1 cellular context compared by ENCODE assay signal in the genomic region with DNA sequence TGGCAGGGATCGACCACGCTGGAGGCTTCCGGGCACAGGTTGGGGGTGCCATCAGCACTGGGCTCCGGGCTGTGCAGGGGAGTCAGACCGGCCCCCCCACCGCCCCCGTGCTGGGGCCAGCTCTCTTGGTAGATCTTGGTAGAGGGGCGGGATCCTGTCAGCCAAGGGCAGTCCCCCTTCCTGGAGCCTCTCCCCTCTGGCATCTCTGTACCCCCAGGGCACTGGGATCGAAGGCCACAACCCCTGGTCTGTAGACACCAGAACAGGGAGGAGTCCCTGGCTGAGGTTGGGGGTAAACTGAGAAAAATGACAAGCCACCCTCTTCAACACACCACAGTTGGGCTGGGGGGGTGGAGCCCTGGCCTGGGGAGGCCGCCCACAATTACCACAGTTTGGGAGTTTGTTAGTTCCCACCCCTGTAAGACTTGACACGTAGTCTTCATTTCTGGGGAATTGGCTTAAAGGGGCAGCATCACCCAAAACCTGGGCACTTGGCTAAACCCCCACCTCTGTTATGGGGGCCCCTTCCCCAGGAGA.
TF ChIP-seq lines count a peak whose summit lies in the region.

No MANE protein-coding gene starts in this region.

TF ChIP-seq in K562, 482 proteins besides CTCF, POLR2A, EP300 and RAD21:
- no peak for TF ChIP-seq RNF219 (CRISPR knock-in tag; IDR thresholded peaks at IDR 0.05)
- TF ChIP-seq ZBTB33 (CRISPR knock-in tag; IDR thresholded peaks at IDR 0.05), result no peak
- no peak for TF ChIP-seq NBN (IDR thresholded peaks at IDR 0.05; ENCODE audit: low read depth)
- TF ChIP-seq, protein P1, sequence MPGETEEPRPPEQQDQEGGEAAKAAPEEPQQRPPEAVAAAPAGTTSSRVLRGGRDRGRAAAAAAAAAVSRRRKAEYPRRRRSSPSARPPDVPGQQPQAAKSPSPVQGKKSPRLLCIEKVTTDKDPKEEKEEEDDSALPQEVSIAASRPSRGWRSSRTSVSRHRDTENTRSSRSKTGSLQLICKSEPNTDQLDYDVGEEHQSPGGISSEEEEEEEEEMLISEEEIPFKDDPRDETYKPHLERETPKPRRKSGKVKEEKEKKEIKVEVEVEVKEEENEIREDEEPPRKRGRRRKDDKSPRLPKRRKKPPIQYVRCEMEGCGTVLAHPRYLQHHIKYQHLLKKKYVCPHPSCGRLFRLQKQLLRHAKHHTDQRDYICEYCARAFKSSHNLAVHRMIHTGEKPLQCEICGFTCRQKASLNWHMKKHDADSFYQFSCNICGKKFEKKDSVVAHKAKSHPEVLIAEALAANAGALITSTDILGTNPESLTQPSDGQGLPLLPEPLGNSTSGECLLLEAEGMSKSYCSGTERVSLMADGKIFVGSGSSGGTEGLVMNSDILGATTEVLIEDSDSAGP (CRISPR knock-in tag; IDR thresholded peaks at IDR 0.05), result peak; percentile 86
- no peak for TF ChIP-seq ZNF778 (CRISPR knock-in tag; IDR thresholded peaks at IDR 0.05)
- TF ChIP-seq SAFB2 (IDR thresholded peaks at IDR 0.05; ENCODE audit: borderline replicate concordance, low read depth, low read length, severe bottlenecking), result no peak
- TF ChIP-seq, protein P2, sequence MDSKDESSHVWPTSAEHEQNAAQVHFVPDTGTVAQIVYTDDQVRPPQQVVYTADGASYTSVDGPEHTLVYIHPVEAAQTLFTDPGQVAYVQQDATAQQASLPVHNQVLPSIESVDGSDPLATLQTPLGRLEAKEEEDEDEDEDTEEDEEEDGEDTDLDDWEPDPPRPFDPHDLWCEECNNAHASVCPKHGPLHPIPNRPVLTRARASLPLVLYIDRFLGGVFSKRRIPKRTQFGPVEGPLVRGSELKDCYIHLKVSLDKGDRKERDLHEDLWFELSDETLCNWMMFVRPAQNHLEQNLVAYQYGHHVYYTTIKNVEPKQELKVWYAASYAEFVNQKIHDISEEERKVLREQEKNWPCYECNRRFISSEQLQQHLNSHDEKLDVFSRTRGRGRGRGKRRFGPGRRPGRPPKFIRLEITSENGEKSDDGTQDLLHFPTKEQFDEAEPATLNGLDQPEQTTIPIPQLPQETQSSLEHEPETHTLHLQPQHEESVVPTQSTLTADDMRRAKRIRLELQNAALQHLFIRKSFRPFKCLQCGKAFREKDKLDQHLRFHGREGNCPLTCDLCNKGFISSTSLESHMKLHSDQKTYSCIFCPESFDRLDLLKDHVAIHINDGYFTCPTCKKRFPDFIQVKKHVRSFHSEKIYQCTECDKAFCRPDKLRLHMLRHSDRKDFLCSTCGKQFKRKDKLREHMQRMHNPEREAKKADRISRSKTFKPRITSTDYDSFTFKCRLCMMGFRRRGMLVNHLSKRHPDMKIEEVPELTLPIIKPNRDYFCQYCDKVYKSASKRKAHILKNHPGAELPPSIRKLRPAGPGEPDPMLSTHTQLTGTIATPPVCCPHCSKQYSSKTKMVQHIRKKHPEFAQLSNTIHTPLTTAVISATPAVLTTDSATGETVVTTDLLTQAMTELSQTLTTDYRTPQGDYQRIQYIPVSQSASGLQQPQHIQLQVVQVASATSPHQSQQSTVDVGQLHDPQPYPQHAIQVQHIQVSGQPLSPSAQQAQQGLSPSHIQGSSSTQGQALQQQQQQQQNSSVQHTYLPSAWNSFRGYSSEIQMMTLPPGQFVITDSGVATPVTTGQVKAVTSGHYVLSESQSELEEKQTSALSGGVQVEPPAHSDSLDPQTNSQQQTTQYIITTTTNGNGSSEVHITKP (IDR thresholded peaks at IDR 0.05; ENCODE audit: partially characterized antibody), result peak; percentile 65
- TF ChIP-seq NFE2 (IDR thresholded peaks at IDR 0.05; ENCODE audit: low read depth), result no peak
- TF ChIP-seq EGR1 (conservative IDR thresholded peaks at IDR 0.05), result peak; percentile 74
- no peak for TF ChIP-seq MAFK (IDR thresholded peaks at IDR 0.05; ENCODE audit: low read length)
- TF ChIP-seq ZFX (CRISPR knock-in tag; IDR thresholded peaks at IDR 0.05), result peak; percentile 60
- TF ChIP-seq HMG20B (CRISPR knock-in tag; IDR thresholded peaks at IDR 0.05), result no peak
- TF ChIP-seq, protein P3, sequence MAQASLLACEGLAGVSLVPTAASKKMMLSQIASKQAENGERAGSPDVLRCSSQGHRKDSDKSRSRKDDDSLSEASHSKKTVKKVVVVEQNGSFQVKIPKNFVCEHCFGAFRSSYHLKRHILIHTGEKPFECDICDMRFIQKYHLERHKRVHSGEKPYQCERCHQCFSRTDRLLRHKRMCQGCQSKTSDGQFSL (CRISPR knock-in tag; IDR thresholded peaks at IDR 0.05), result peak; percentile 82
- TF ChIP-seq, protein P3 (tag; IDR thresholded peaks at IDR 0.05), result no peak
- TF ChIP-seq HDGF (IDR thresholded peaks at IDR 0.05), result no peak
- TF ChIP-seq HNRNPL (IDR thresholded peaks at IDR 0.05; ENCODE audit: low read depth, low read length), result no peak
- TF ChIP-seq, protein P4, sequence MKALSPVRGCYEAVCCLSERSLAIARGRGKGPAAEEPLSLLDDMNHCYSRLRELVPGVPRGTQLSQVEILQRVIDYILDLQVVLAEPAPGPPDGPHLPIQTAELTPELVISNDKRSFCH (CRISPR knock-in tag; IDR thresholded peaks at IDR 0.05), result no peak
- TF ChIP-seq, protein P4 (tag; IDR thresholded peaks at IDR 0.05), result no peak
- no peak for TF ChIP-seq BDP1 (IDR thresholded peaks at IDR 0.05; ENCODE audit: insufficient read depth, insufficient read length)
- no peak for TF ChIP-seq RB1 (IDR thresholded peaks at IDR 0.05; ENCODE audit: low read depth)
- TF ChIP-seq GABPB2 (CRISPR knock-in tag; conservative IDR thresholded peaks at IDR 0.05), result no peak
- TF ChIP-seq SAP30 (IDR thresholded peaks at IDR 0.05; ENCODE audit: borderline replicate concordance, insufficient read depth, low read depth, low read length, poor library complexity, severe bottlenecking), result no peak
- TF ChIP-seq, protein P5, sequence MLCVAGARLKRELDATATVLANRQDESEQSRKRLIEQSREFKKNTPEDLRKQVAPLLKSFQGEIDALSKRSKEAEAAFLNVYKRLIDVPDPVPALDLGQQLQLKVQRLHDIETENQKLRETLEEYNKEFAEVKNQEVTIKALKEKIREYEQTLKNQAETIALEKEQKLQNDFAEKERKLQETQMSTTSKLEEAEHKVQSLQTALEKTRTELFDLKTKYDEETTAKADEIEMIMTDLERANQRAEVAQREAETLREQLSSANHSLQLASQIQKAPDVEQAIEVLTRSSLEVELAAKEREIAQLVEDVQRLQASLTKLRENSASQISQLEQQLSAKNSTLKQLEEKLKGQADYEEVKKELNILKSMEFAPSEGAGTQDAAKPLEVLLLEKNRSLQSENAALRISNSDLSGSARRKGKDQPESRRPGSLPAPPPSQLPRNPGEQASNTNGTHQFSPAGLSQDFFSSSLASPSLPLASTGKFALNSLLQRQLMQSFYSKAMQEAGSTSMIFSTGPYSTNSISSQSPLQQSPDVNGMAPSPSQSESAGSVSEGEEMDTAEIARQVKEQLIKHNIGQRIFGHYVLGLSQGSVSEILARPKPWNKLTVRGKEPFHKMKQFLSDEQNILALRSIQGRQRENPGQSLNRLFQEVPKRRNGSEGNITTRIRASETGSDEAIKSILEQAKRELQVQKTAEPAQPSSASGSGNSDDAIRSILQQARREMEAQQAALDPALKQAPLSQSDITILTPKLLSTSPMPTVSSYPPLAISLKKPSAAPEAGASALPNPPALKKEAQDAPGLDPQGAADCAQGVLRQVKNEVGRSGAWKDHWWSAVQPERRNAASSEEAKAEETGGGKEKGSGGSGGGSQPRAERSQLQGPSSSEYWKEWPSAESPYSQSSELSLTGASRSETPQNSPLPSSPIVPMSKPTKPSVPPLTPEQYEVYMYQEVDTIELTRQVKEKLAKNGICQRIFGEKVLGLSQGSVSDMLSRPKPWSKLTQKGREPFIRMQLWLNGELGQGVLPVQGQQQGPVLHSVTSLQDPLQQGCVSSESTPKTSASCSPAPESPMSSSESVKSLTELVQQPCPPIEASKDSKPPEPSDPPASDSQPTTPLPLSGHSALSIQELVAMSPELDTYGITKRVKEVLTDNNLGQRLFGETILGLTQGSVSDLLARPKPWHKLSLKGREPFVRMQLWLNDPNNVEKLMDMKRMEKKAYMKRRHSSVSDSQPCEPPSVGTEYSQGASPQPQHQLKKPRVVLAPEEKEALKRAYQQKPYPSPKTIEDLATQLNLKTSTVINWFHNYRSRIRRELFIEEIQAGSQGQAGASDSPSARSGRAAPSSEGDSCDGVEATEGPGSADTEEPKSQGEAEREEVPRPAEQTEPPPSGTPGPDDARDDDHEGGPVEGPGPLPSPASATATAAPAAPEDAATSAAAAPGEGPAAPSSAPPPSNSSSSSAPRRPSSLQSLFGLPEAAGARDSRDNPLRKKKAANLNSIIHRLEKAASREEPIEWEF (CRISPR knock-in tag; IDR thresholded peaks at IDR 0.05), result no peak
- TF ChIP-seq ZBTB43 (CRISPR knock-in tag; IDR thresholded peaks at IDR 0.05), result no peak
- no peak for TF ChIP-seq CSDE1 (IDR thresholded peaks at IDR 0.05)
- TF ChIP-seq CCAR2 (IDR thresholded peaks at IDR 0.05; ENCODE audit: low read depth, low read length), result no peak
- no peak for TF ChIP-seq RBM25 (IDR thresholded peaks at IDR 0.05; ENCODE audit: low read depth, low read length, severe bottlenecking)
- no peak for TF ChIP-seq MED1 (CRISPR knock-in tag; IDR thresholded peaks at IDR 0.05; ENCODE audit: borderline replicate concordance)
- TF ChIP-seq FOS (IDR thresholded peaks at IDR 0.05; ENCODE audit: extremely low read depth, insufficient read length), result no peak
